1 cellular context compared by ENCODE assay signal in the genomic region with DNA sequence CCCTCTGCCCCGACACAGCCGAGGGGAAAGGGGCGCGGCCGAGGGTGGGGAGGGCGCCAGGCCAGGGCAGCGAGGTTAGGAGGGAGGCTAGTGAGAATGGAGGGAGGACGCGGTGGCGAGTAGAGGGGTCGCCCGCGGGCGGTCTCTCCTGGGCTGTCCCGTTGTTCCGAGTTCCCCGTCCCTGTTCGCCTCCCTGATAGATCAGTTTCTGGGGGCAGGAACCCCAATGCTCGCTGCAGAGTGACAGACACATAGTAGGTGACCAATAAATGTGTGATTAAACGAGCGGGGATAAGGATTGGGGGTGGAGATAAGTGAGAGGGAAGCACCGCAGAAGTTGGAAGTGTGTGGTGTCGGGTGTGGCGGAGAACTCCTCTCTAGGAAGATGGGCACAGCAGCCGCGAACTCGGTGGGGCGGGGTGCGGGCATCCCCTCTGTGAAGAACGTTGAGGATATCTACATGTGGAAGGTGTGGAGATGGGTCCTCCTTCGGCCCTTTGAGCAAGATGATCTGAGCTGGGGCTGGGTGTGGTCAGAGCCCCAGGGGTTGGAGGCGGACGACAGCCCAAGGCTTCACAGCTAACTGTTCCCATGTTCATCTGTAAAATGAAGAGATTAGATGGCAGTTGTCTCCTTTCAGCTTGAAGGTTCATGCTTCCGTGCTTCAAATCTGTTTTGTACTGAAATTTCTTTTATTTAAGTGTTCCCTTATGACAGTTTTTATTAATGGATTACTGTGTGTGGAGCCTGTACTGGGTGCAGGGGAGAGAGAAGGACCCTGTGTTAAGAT.
TF ChIP-seq lines count a peak whose summit lies in the region.

No MANE protein-coding gene starts in this region.

TF ChIP-seq in GM12878, 131 proteins besides CTCF, POLR2A, EP300 and RAD21:
- TF ChIP-seq RCOR1 (conservative IDR thresholded peaks at IDR 0.05; ENCODE audit: low read depth, low read length) (0 out of 2 replicates have a peak, but pooled peaks have one; percentile 31), POU2F2 (IDR thresholded peaks at IDR 0.05; ENCODE audit: borderline replicate concordance, low read depth, low read length) (0 out of 3 replicates have a peak, but pooled peaks have one; percentile 14), ZNF274 (IDR thresholded peaks at IDR 0.05; ENCODE audit: insufficient read depth, insufficient read length) (no peak), CBFB (IDR thresholded peaks at IDR 0.05; ENCODE audit: low read depth) (0 out of 2 replicates have a peak, but pooled peaks have one; percentile 7), POLR2AphosphoS5 (IDR thresholded peaks at IDR 0.05; ENCODE audit: low read length) (peak; percentile 67), POLR2AphosphoS2 (IDR thresholded peaks at IDR 0.05; ENCODE audit: low read depth, low read length) (peak; percentile 53; the same call in 1 of the 2 replicates), BACH1 (IDR thresholded peaks at IDR 0.05; ENCODE audit: borderline replicate concordance) (0 out of 2 replicates have a peak, but pooled peaks have one; percentile 36), SIN3A (IDR thresholded peaks at IDR 0.05; ENCODE audit: low read depth, low read length) (0 out of 2 replicates have a peak, but pooled peaks have one; percentile 48), CHD2 (IDR thresholded peaks at IDR 0.05; ENCODE audit: borderline replicate concordance, low read depth, low read length) (0 out of 2 replicates have a peak, but pooled peaks have one; percentile 31), MXI1 (IDR thresholded peaks at IDR 0.05; ENCODE audit: low read depth, low read length) (0 out of 2 replicates have a peak, but pooled peaks have one; percentile 29), HDAC2 (IDR thresholded peaks at IDR 0.05) (no peak), ZNF622 (IDR thresholded peaks at IDR 0.05) (no peak), CHD1 (IDR thresholded peaks at IDR 0.05; ENCODE audit: low read depth, low read length) (peak; percentile 87; the same call in 1 of the 2 replicates)
- TF ChIP-seq, protein P1, sequence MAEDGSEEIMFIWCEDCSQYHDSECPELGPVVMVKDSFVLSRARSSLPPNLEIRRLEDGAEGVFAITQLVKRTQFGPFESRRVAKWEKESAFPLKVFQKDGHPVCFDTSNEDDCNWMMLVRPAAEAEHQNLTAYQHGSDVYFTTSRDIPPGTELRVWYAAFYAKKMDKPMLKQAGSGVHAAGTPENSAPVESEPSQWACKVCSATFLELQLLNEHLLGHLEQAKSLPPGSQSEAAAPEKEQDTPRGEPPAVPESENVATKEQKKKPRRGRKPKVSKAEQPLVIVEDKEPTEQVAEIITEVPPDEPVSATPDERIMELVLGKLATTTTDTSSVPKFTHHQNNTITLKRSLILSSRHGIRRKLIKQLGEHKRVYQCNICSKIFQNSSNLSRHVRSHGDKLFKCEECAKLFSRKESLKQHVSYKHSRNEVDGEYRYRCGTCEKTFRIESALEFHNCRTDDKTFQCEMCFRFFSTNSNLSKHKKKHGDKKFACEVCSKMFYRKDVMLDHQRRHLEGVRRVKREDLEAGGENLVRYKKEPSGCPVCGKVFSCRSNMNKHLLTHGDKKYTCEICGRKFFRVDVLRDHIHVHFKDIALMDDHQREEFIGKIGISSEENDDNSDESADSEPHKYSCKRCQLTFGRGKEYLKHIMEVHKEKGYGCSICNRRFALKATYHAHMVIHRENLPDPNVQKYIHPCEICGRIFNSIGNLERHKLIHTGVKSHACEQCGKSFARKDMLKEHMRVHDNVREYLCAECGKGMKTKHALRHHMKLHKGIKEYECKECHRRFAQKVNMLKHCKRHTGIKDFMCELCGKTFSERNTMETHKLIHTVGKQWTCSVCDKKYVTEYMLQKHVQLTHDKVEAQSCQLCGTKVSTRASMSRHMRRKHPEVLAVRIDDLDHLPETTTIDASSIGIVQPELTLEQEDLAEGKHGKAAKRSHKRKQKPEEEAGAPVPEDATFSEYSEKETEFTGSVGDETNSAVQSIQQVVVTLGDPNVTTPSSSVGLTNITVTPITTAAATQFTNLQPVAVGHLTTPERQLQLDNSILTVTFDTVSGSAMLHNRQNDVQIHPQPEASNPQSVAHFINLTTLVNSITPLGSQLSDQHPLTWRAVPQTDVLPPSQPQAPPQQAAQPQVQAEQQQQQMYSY (CRISPR knock-in tag; IDR thresholded peaks at IDR 0.05) = peak; percentile 20; the same call in 1 of the 2 replicates
- TF ChIP-seq, protein P2, sequence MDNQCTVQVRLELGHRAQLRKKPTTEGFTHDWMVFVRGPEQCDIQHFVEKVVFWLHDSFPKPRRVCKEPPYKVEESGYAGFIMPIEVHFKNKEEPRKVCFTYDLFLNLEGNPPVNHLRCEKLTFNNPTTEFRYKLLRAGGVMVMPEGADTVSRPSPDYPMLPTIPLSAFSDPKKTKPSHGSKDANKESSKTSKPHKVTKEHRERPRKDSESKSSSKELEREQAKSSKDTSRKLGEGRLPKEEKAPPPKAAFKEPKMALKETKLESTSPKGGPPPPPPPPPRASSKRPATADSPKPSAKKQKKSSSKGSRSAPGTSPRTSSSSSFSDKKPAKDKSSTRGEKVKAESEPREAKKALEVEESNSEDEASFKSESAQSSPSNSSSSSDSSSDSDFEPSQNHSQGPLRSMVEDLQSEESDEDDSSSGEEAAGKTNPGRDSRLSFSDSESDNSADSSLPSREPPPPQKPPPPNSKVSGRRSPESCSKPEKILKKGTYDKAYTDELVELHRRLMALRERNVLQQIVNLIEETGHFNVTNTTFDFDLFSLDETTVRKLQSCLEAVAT (IDR thresholded peaks at IDR 0.05) = peak; percentile 69
- TF ChIP-seq, protein P3, sequence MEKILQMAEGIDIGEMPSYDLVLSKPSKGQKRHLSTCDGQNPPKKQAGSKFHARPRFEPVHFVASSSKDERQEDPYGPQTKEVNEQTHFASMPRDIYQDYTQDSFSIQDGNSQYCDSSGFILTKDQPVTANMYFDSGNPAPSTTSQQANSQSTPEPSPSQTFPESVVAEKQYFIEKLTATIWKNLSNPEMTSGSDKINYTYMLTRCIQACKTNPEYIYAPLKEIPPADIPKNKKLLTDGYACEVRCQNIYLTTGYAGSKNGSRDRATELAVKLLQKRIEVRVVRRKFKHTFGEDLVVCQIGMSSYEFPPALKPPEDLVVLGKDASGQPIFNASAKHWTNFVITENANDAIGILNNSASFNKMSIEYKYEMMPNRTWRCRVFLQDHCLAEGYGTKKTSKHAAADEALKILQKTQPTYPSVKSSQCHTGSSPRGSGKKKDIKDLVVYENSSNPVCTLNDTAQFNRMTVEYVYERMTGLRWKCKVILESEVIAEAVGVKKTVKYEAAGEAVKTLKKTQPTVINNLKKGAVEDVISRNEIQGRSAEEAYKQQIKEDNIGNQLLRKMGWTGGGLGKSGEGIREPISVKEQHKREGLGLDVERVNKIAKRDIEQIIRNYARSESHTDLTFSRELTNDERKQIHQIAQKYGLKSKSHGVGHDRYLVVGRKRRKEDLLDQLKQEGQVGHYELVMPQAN (conservative IDR thresholded peaks at IDR 0.05) = 0 out of 2 replicates have a peak, but pooled peaks have one; percentile 12
- TF ChIP-seq, protein P4, sequence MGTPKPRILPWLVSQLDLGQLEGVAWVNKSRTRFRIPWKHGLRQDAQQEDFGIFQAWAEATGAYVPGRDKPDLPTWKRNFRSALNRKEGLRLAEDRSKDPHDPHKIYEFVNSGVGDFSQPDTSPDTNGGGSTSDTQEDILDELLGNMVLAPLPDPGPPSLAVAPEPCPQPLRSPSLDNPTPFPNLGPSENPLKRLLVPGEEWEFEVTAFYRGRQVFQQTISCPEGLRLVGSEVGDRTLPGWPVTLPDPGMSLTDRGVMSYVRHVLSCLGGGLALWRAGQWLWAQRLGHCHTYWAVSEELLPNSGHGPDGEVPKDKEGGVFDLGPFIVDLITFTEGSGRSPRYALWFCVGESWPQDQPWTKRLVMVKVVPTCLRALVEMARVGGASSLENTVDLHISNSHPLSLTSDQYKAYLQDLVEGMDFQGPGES (IDR thresholded peaks at IDR 0.05) = no peak
